Comparison of ENCODE assay signal across 13 cellular contexts in genomic region chr19:47134533-47134932, GRCh38. TPM values are rescaled to one million over a fixed set of nuclear protein-coding genes. Genes with fewer than 3 reads are reported as not detected.
DNase-seq lines count a peak whose midpoint lies in the region; ATAC-seq and TF ChIP-seq lines count a peak whose summit lies in the region.
"Had no signal": no experiment of that assay in that cellular context is flagged by ENCODE, and none has a peak within 500 bp of the region (broad histone marks: within the 10 kb centered on the region; RNA-seq: fewer than 3 reads in every experiment).

No MANE protein-coding gene starts in this region.

- peak overlapping the region in 2 of 3 donors; percentile 3 to 99 for H3K4me3 Mint-ChIP-seq in T-cell
- H3K4me3 Mint-ChIP-seq in stimulated activated naive B cell treated with anti-CD40 and anti-IgM and Interleukin-4, amounts not matched to agents 10 μg/mL and 1 μg/mL and 100 μg/mL, for 72 hours, result no peak overlapping the region

- H3K27ac ChIP-seq in cardiac muscle cell, result peak overlapping the region; percentile 43
- H3K27ac ChIP-seq in adrenal gland, result no peak overlapping the region

- intact Hi-C loops in Right ventricle myocardium inferior (cut with DNase I), result no loop called here
- intact Hi-C loops in adrenal gland (cut with DNase I), result no loop called here

- peaks cover 65 to 80% (median 71%) of the 10 kb centered on the region in 3 donors for H3K4me1 Mint-ChIP-seq in T-cell
- H3K4me1 Mint-ChIP-seq in stimulated activated naive B cell treated with anti-CD40 and anti-IgM and Interleukin-4, amounts not matched to agents 10 μg/mL and 1 μg/mL and 100 μg/mL, for 72 hours, result peaks cover 42 to 71% of the 10 kb centered on the region in 2 donors

- H3K36me3 Mint-ChIP-seq in T-cell, result peaks cover 26% of the 10 kb centered on the region
- H3K36me3 Mint-ChIP-seq in stimulated activated naive B cell treated with anti-CD40 and anti-IgM and Interleukin-4, amounts not matched to agents 10 μg/mL and 1 μg/mL and 100 μg/mL, for 72 hours, result peaks cover 25 to 59% of the 10 kb centered on the region in 2 donors

- DNase-seq in cardiac muscle cell (ENCODE audit: low read depth in 1 of 2, low spot score in 1 of 2) (no peak), Right ventricle myocardium inferior (ENCODE audit: missing footprints) (no peak), T-cell (no peak), fibroblast of villous mesenchyme (ENCODE audit: low read depth) (no peak), adrenal gland (no peak)
- DNase-seq in stimulated activated naive B cell treated with anti-CD40 and anti-IgM and Interleukin-4, amounts not matched to agents 10 μg/mL and 1 μg/mL and 100 μg/mL, for 72 hours, result no peak
- DNase-seq: activated CD4-positive, alpha-beta T cell treated with anti-CD3 and anti-CD28 coated beads, Interleukin-2, amount 50 U/mL, for 4 hours; GDM1; hypothalamus; mucosa of descending colon; NCI-H1436 treated with DMSO at 0.1 percent for 48 hours had no signal

- ATAC-seq in Right ventricle myocardium inferior (no peak), T-cell (replicated peaks in 1 of 4) (no peak), GM18868 (IDR thresholded peaks at IDR 0.05; ENCODE audit: unreplicated experiment) (no peak), HG02763 (IDR thresholded peaks at IDR 0.05; ENCODE audit: unreplicated experiment) (no peak)
- no peak for ATAC-seq in stimulated activated naive B cell treated with anti-CD40 and anti-IgM and Interleukin-4, amounts not matched to agents 10 μg/mL and 1 μg/mL and 100 μg/mL, for 72 hours (replicated peaks)
- ATAC-seq: mucosa of descending colon had no signal

- H3K36me3 ChIP-seq in cardiac muscle cell (no peaks in the 10 kb centered on the region), adrenal gland (replicated peaks in 1 of 2) (no peaks in the 10 kb centered on the region)

- H3K27me3 Mint-ChIP-seq in T-cell, result no peaks in the 10 kb centered on the region
- peaks cover 3 to 4% of the 10 kb centered on the region in 2 donors for H3K27me3 Mint-ChIP-seq in stimulated activated naive B cell treated with anti-CD40 and anti-IgM and Interleukin-4, amounts not matched to agents 10 μg/mL and 1 μg/mL and 100 μg/mL, for 72 hours

- TF ChIP-seq POLR2A in adrenal gland (IDR thresholded peaks at IDR 0.05), result no peak

- CTCF ChIA-PET in T-cell (lab: Charles Lee), result interaction anchor here (0.9 to 1.2 kb wide), 3 partner anchors 12 to 76 kb away, joined by 3 to 6 read pairs (median 3); no protein-coding TSS in a partner anchor

- H3K9me3 Mint-ChIP-seq in T-cell, result no peaks in the 10 kb centered on the region
- peaks cover 3 to 4% of the 10 kb centered on the region in 2 donors for H3K9me3 Mint-ChIP-seq in stimulated activated naive B cell treated with anti-CD40 and anti-IgM and Interleukin-4, amounts not matched to agents 10 μg/mL and 1 μg/mL and 100 μg/mL, for 72 hours

- TF ChIP-seq CTCF in cardiac muscle cell (IDR thresholded peaks at IDR 0.05; ENCODE audit: low read depth, low read length) (no peak), fibroblast of villous mesenchyme (IDR thresholded peaks at IDR 0.05; ENCODE audit: insufficient read depth, low read depth, low read length) (no peak), adrenal gland (IDR thresholded peaks at IDR 0.05) (no peak)

- WGBS in adrenal gland, 4 donors, result 53 to 77% (median 61%) methylated on average over 2 of the region's 2 CpGs

- no peak overlapping the region for H3K4me3 ChIP-seq in cardiac muscle cell
- H3K4me3 ChIP-seq in fibroblast of villous mesenchyme (ENCODE audit: low read depth, low read length), result peak overlapping the region; percentile 4
- no peak overlapping the region for H3K4me3 ChIP-seq in adrenal gland
- H3K4me3 ChIP-seq: mucosa of descending colon had no signal

- H3K27ac Mint-ChIP-seq in T-cell, result peak overlapping the region in 1 of 2 donors; percentile 18
- H3K27ac Mint-ChIP-seq in stimulated activated naive B cell treated with anti-CD40 and anti-IgM and Interleukin-4, amounts not matched to agents 10 μg/mL and 1 μg/mL and 100 μg/mL, for 72 hours, result peak overlapping the region; percentile 51

- H3K9me3 ChIP-seq in cardiac muscle cell (ENCODE audit: low read depth), result no peaks in the 10 kb centered on the region
- H3K9me3 ChIP-seq in adrenal gland (replicated peaks in 1 of 3), result no peaks in the 10 kb centered on the region
- H3K9me3 ChIP-seq: mucosa of descending colon had no signal

- POLR2A ChIA-PET in T-cell (lab: Charles Lee), result interaction anchor here in 1 of 2 donors (0.5 to 0.6 kb wide), 2 partner anchors 35 to 59 kb away, joined by 4 to 7 read pairs; no protein-coding TSS in a partner anchor

- H3K27me3 ChIP-seq in cardiac muscle cell (no peaks in the 10 kb centered on the region), adrenal gland (no peaks in the 10 kb centered on the region)

- H3K4me1 ChIP-seq in cardiac muscle cell (ENCODE audit: low read depth), result no peaks in the 10 kb centered on the region
- H3K4me1 ChIP-seq in adrenal gland (replicated peaks in 1 of 2), result peaks cover 0 to 30% of the 10 kb centered on the region in 2 donors

RNA-seq across cellular contexts. Expression of gene SAE1, which starts 3.9 kb away (rescaled TPM):
- total RNA-seq in cardiac muscle cell (128 and 148 TPM in 2 replicates), Right ventricle myocardium inferior (45.1 TPM), T-cell (10 to 100 TPM; 42.6 to 54.9 (median 44.0) TPM), fibroblast of villous mesenchyme (155 and 160 TPM in 2 replicates), adrenal gland (10 to 100 TPM; 40.1 to 58.5 (median 49.7) TPM)
- polyA plus RNA-seq in cardiac muscle cell (171 and 213 TPM in 2 replicates), adrenal gland (10 to 100 TPM; 19.0 to 71.8 (median 23.6) TPM)

RNA-seq across cellular contexts. Expression of gene ZC3H4, which starts 21.0 kb away (rescaled TPM):
- 23.2 and 34.6 TPM in 2 replicates for total RNA-seq in cardiac muscle cell
- polyA plus RNA-seq in cardiac muscle cell, result 4.2 and 5.0 TPM in 2 replicates
- total RNA-seq in Right ventricle myocardium inferior, result 20.5 TPM
- total RNA-seq in T-cell, result 10 to 100 TPM; 64.0 to 81.4 (median 72.3) TPM
- total RNA-seq in fibroblast of villous mesenchyme, result 16.0 and 16.8 TPM in 2 replicates
- total RNA-seq in adrenal gland, result 10 to 100 TPM; 19.2 to 45.0 (median 27.1) TPM
- 10 to 100 TPM; 10.8 to 24.9 (median 19.7) TPM for polyA plus RNA-seq in adrenal gland

Comparison
In these comparisons a context has a peak if more than half of its experiments do, and no peak if none do; other contexts are left out.
1. H3K4me3 Mint-ChIP-seq: peak in T-cell (2 of 3); none in stimulated activated naive B cell treated with anti-CD40 and anti-IgM and Interleukin-4, amounts not matched to agents 10 μg/mL and 1 μg/mL and 100 μg/mL, for 72 hours (0 of 2).